In genomic region chr10:95655571-95656290, GRCh38 we compare ENCODE assay signal across 8 cellular contexts. TPM values are rescaled to one million over a fixed set of nuclear protein-coding genes. Genes with fewer than 3 reads are reported as not detected.
DNase-seq lines count a peak whose midpoint lies in the region.

No MANE protein-coding gene starts in this region.

- 0 out of 2 replicates have a peak, but pooled peaks cover 7% of the 10 kb centered on the region for H3F3A ChIP-seq in GM23248 (ENCODE audit: insufficient read depth)

- peak; percentile 59 for DNase-seq in DMS53 (lab: John Stamatoyannopoulos, UW)
- DNase-seq in DMS53 treated with DMSO at 0.1 percent for 48 hours (lab: John Stamatoyannopoulos, UW; ENCODE audit: unreplicated experiment) = no peak
- peak; percentile 50 for DNase-seq in GM23248
- DNase-seq in NAMALWA (ENCODE audit: low spot score) = peak; percentile 52
- peak; percentile 49 for DNase-seq in adipocyte (ENCODE audit: low read depth)
- DNase-seq in middle frontal gyrus (ENCODE audit: extremely low spot score, low spot score) = no peak

- peaks cover 59% of the 10 kb centered on the region for H3K79me2 ChIP-seq in GM23248 (ENCODE audit: insufficient read depth)

- H2AFZ ChIP-seq in GM23248 = peak overlapping the region; percentile 84

- H3K27me3 ChIP-seq in GM23248 (replicated peaks; ENCODE audit: insufficient read depth) (no peaks in the 10 kb centered on the region), adipocyte (replicated peaks; ENCODE audit: control insufficient read depth, insufficient read depth, low read length) (no peaks in the 10 kb centered on the region), iPS-20b (ENCODE audit: insufficient read depth, low read length) (no peaks in the 10 kb centered on the region)

- peak overlapping the region; percentile 95 for H3K4me3 ChIP-seq in GM23248
- H3K4me3 ChIP-seq in adipocyte (ENCODE audit: low read length) = peak overlapping the region; percentile 90
- H3K4me3 ChIP-seq in iPS-20b (ENCODE audit: low read length) = peak overlapping the region; percentile 69
- H3K4me3 ChIP-seq in skin epidermis = peak overlapping the region; percentile 71 to 99 (median 78)

- peak overlapping the region; percentile 96 for H3K4me2 ChIP-seq in GM23248 (ENCODE audit: unreplicated experiment)

- 1 to 3% methylated on average over 22 to 23 of the region's 23 CpGs for WGBS in GM23248 (ENCODE audit: low coverage in 1 of 2, low lambda C conversion rate in 2 of 2, missing lambda C conversion rate in 2 of 2), 2 experiments

- H3K9ac ChIP-seq in GM23248 (peak overlapping the region; percentile 84), adipocyte (ENCODE audit: low read length) (peak overlapping the region; percentile 86), iPS-20b (ENCODE audit: low read depth, low read length) (peak overlapping the region; percentile 70)

- in situ Hi-C loops in GM23248 (cut with MboI) = no loop called here

- peak overlapping the region; percentile 40 for H3K27ac ChIP-seq in GM23248
- H3K27ac ChIP-seq in iPS-20b (ENCODE audit: low read length) = no peak overlapping the region
- H3K27ac ChIP-seq in skin epidermis = peak overlapping the region in 19 of 21 experiments; percentile 5 to 87 (median 79)

- no peaks in the 10 kb centered on the region for H3K9me3 ChIP-seq in GM23248 (ENCODE audit: low read depth)
- peaks cover 6% of the 10 kb centered on the region for H3K9me3 ChIP-seq in adipocyte (ENCODE audit: control insufficient read depth, low read length)
- peaks cover 5% of the 10 kb centered on the region; the same call in 1 of the 2 replicates for H3K9me3 ChIP-seq in iPS-20b (ENCODE audit: insufficient read depth, low read depth, low read length)

- peaks cover 8% of the 10 kb centered on the region; the same call in 1 of the 2 replicates for H4K20me1 ChIP-seq in GM23248 (ENCODE audit: insufficient read depth)

- H3K36me3 ChIP-seq in GM23248 (ENCODE audit: low read depth) (peaks cover 25% of the 10 kb centered on the region), adipocyte (ENCODE audit: control insufficient read depth, insufficient read depth, low read length, severe bottlenecking) (peaks cover 23% of the 10 kb centered on the region), iPS-20b (ENCODE audit: insufficient read depth, low read depth, low read length) (peaks cover 27% of the 10 kb centered on the region)

- H3K4me1 ChIP-seq in GM23248 (ENCODE audit: insufficient read depth) = peaks cover 12% of the 10 kb centered on the region
- H3K4me1 ChIP-seq in adipocyte (ENCODE audit: control insufficient read depth, insufficient read depth, low read length) = peaks cover 11% of the 10 kb centered on the region
- H3K4me1 ChIP-seq in iPS-20b (ENCODE audit: insufficient read depth, low read length) = peaks cover 3% of the 10 kb centered on the region; the same call in 1 of the 2 replicates

- H3K9me2 ChIP-seq in GM23248 (ENCODE audit: insufficient read depth) = no peaks in the 10 kb centered on the region

RNA-seq across cellular contexts. Expression of gene ALDH18A1, which starts 0.8 kb away (rescaled TPM):
- total RNA-seq in GM23248 (2014; rRNA removed; shearing (Covaris generic)) = 121 and 130 TPM in 2 replicates
- 92.4 and 97.2 TPM in 2 replicates for polyA plus RNA-seq in GM23248 (2016; fragmentation: Nextera tagmentation; extraction: Ambion mirVana)

RNA-seq across cellular contexts. Expression of gene TCTN3, which starts 38.0 kb away (rescaled TPM):
- total RNA-seq in GM23248 (2014; rRNA removed; shearing (Covaris generic)) = 37.2 and 42.4 TPM in 2 replicates
- polyA plus RNA-seq in GM23248 (2016; fragmentation: Nextera tagmentation; extraction: Ambion mirVana) = 53.6 and 58.3 TPM in 2 replicates

Comparison
In these comparisons a context has a peak if more than half of its experiments do, and no peak if none do; other contexts are left out.
1. DNase-seq: peak in DMS53 (single experiment), GM23248 (single experiment), NAMALWA (single experiment) and adipocyte (single experiment); none in DMS53 treated with DMSO at 0.1 percent for 48 hours (single experiment) and middle frontal gyrus (single experiment).
2. Peak in every context shown above with its lines, with median percentiles within 50 percentile points of each other: H3K4me3 ChIP-seq and H3K9ac ChIP-seq.